9 cellular contexts compared by ENCODE assay signal in genomic region chrX:19515615-19516105, GRCh38. TPM values are rescaled to one million over a fixed set of nuclear protein-coding genes. Genes with fewer than 3 reads are reported as not detected.
DNase-seq lines count a peak whose midpoint lies in the region; ATAC-seq and TF ChIP-seq lines count a peak whose summit lies in the region.
"Had no signal": no experiment of that assay in that cellular context is flagged by ENCODE, and none has a peak within 500 bp of the region (broad histone marks: within the 10 kb centered on the region; RNA-seq: fewer than 3 reads in every experiment).

No MANE protein-coding gene starts in this region.

- ATAC-seq in activated naive CD8-positive, alpha-beta T cell treated with anti-CD3 and anti-CD28 coated beads, Interleukin-2, amount 10 ng/mL, durations not matched to agents 7 days and 5 days (ENCODE audit: low read depth): no peak

- TF ChIP-seq POLR2A in transverse colon (IDR thresholded peaks at IDR 0.05): no peak

- no peak overlapping the region for H3K9ac ChIP-seq in iPS-15b (ENCODE audit: low read depth, low read length)

- H3K27me3 ChIP-seq in SJCRH30: no peaks in the 10 kb centered on the region
- H3K27me3 ChIP-seq in iPS-15b (ENCODE audit: control insufficient read depth, insufficient read depth, low read length): no peaks in the 10 kb centered on the region
- peaks cover 23% of the 10 kb centered on the region for H3K27me3 ChIP-seq in transverse colon

- peak in 1 of 5 experiments; percentile 21 for TF ChIP-seq CTCF in transverse colon (IDR thresholded peaks at IDR 0.05)

- H3K4me1 ChIP-seq in SJCRH30 (no peaks in the 10 kb centered on the region), iPS-15b (ENCODE audit: control insufficient read depth, insufficient read depth, low read length) (peaks cover 2% of the 10 kb centered on the region), transverse colon (peaks cover 0 to 7% (median 0%) of the 10 kb centered on the region in 4 donors)

- intact Hi-C loops in transverse colon (cut with DNase I; ENCODE audit: low total_unique reads): no loop called here

- H3K27ac ChIP-seq in SJCRH30 (no peak overlapping the region), transverse colon (no peak overlapping the region)

- DNase-seq in activated naive CD8-positive, alpha-beta T cell treated with anti-CD3 and anti-CD28 coated beads, Interleukin-2, amount 10 ng/mL, durations not matched to agents 7 days and 5 days: no peak
- DNase-seq in activated naive CD8-positive, alpha-beta T cell treated with anti-CD3 and anti-CD28 coated beads for 36 hours: no peak
- DNase-seq in SJCRH30 (peak in 1 of 2 experiments; percentile 12), transverse colon (no peak), NCI-H1436 (lab: John Stamatoyannopoulos, UW) (no peak), hypothalamus (lab: John Stamatoyannopoulos, UW) (no peak)
- DNase-seq in stimulated activated CD4-positive, alpha-beta T cell treated with anti-CD3 and anti-CD28 coated beads, Interleukin-2, amount 100 ng/mL, for 24 hours: no peak

- H3K27me3 Mint-ChIP-seq in activated naive CD8-positive, alpha-beta T cell treated with anti-CD3 and anti-CD28 coated beads, Interleukin-2, amount 10 ng/mL, durations not matched to agents 7 days and 5 days: peaks cover 25% of the 10 kb centered on the region
- peaks cover 18% of the 10 kb centered on the region for H3K27me3 Mint-ChIP-seq in activated naive CD8-positive, alpha-beta T cell treated with anti-CD3 and anti-CD28 coated beads for 36 hours

- H3K36me3 ChIP-seq in SJCRH30 (no peaks in the 10 kb centered on the region), iPS-15b (ENCODE audit: control insufficient read depth, insufficient read depth, low read length) (no peaks in the 10 kb centered on the region), transverse colon (no peaks in the 10 kb centered on the region)

- TF ChIP-seq EP300 in transverse colon (IDR thresholded peaks at IDR 0.05; ENCODE audit: low read depth): no peak

- POLR2A ChIA-PET in activated naive CD8-positive, alpha-beta T cell treated with anti-CD3 and anti-CD28 coated beads, Interleukin-2, amount 10 ng/mL, durations not matched to agents 7 days and 5 days (lab: Charles Lee): no interaction called here

- 57% methylated on average over 23 of the region's 23 CpGs; no CpG with 5 or more reads in 1 of the 2 donors for WGBS in transverse colon (ENCODE audit: low coverage in 1 of 2), 2 donors

- H3K27ac Mint-ChIP-seq in activated naive CD8-positive, alpha-beta T cell treated with anti-CD3 and anti-CD28 coated beads, Interleukin-2, amount 10 ng/mL, durations not matched to agents 7 days and 5 days: no peak overlapping the region
- H3K27ac Mint-ChIP-seq in activated naive CD8-positive, alpha-beta T cell treated with anti-CD3 and anti-CD28 coated beads for 36 hours: no peak overlapping the region

- peaks cover 2% of the 10 kb centered on the region for H3K9me3 Mint-ChIP-seq in activated naive CD8-positive, alpha-beta T cell treated with anti-CD3 and anti-CD28 coated beads, Interleukin-2, amount 10 ng/mL, durations not matched to agents 7 days and 5 days
- H3K9me3 Mint-ChIP-seq in activated naive CD8-positive, alpha-beta T cell treated with anti-CD3 and anti-CD28 coated beads for 36 hours: peaks cover 3% of the 10 kb centered on the region

- in situ Hi-C loops in transverse colon (cut with MboI; ENCODE audit: low pct_ligation_motif_present in 1 of 4, low pct_unique_long_range_greater_than_20kb in 1 of 4, low sequenced_read_pairs in 3 of 4): no loop called here

- peaks cover 4% of the 10 kb centered on the region for H3K4me1 Mint-ChIP-seq in activated naive CD8-positive, alpha-beta T cell treated with anti-CD3 and anti-CD28 coated beads, Interleukin-2, amount 10 ng/mL, durations not matched to agents 7 days and 5 days
- no peaks in the 10 kb centered on the region for H3K4me1 Mint-ChIP-seq in activated naive CD8-positive, alpha-beta T cell treated with anti-CD3 and anti-CD28 coated beads for 36 hours

- H3K9me3 ChIP-seq in SJCRH30 (replicated peaks) (no peaks in the 10 kb centered on the region), iPS-15b (ENCODE audit: control insufficient read depth, insufficient read depth, low read length) (no peaks in the 10 kb centered on the region), transverse colon (no peaks in the 10 kb centered on the region)

- H3K36me3 Mint-ChIP-seq in activated naive CD8-positive, alpha-beta T cell treated with anti-CD3 and anti-CD28 coated beads, Interleukin-2, amount 10 ng/mL, durations not matched to agents 7 days and 5 days: no peaks in the 10 kb centered on the region
- no peaks in the 10 kb centered on the region for H3K36me3 Mint-ChIP-seq in activated naive CD8-positive, alpha-beta T cell treated with anti-CD3 and anti-CD28 coated beads for 36 hours

- H3K4me3 ChIP-seq in SJCRH30: peak overlapping the region; percentile 53
- H3K4me3 ChIP-seq in iPS-15b (ENCODE audit: low read depth, low read length): peak overlapping the region; percentile 31
- H3K4me3 ChIP-seq in transverse colon: peak overlapping the region in 3 of 4 donors; percentile 13 to 50 (median 29)
- H3K4me3 ChIP-seq: K562 had no signal

- peak overlapping the region; percentile 57 for H3K4me3 Mint-ChIP-seq in activated naive CD8-positive, alpha-beta T cell treated with anti-CD3 and anti-CD28 coated beads, Interleukin-2, amount 10 ng/mL, durations not matched to agents 7 days and 5 days
- no peak overlapping the region for H3K4me3 Mint-ChIP-seq in activated naive CD8-positive, alpha-beta T cell treated with anti-CD3 and anti-CD28 coated beads for 36 hours

RNA-seq across cellular contexts. Expression of gene MAP3K15, which starts 0.4 kb away (rescaled TPM):
- total RNA-seq in activated naive CD8-positive, alpha-beta T cell treated with anti-CD3 and anti-CD28 coated beads, Interleukin-2, amount 10 ng/mL, durations not matched to agents 7 days and 5 days: under 1 TPM; 0.30 to 0.43 TPM
- total RNA-seq in activated naive CD8-positive, alpha-beta T cell treated with anti-CD3 and anti-CD28 coated beads for 36 hours: 1 to 10 TPM; 1.1 to 1.5 TPM
- 0.38 and 0.51 TPM in 2 replicates for total RNA-seq in SJCRH30 (2014; rRNA removed; shearing (Covaris generic))
- total RNA-seq in transverse colon: under 1 TPM in 2 of 4 donors, not detected in 2; 0.14 to 0.16 TPM
